8 cellular contexts compared by ENCODE assay signal in genomic region chr11:27276141-27276540, GRCh38.
"Had no signal": no experiment of that assay in that cellular context is flagged by ENCODE, and none has a peak within 500 bp of the region (broad histone marks: within the 10 kb centered on the region; RNA-seq: fewer than 3 reads in every experiment).

No MANE protein-coding gene starts in this region.

- FAIRE-seq: K562 had no signal

- H3K4me2 ChIP-seq: GM23338 had no signal

- H3K4me1 ChIP-seq: HAP-1 had no signal

- DNase-seq: H7, HFFc6, IMR-90 had no signal

- H3K27ac ChIP-seq: HL-60 had no signal

- H3K36me3 ChIP-seq: HAP-1 had no signal

- H3K4me3 ChIP-seq: GM23338, HAP-1, K562 had no signal

- H2AFZ ChIP-seq: GM23338 had no signal

- H3K9me3 ChIP-seq: HAP-1 had no signal

- ATAC-seq: GM23338, HCT116, K562 had no signal
